Comparison of ENCODE assay signal across 8 cellular contexts in the genomic region with DNA sequence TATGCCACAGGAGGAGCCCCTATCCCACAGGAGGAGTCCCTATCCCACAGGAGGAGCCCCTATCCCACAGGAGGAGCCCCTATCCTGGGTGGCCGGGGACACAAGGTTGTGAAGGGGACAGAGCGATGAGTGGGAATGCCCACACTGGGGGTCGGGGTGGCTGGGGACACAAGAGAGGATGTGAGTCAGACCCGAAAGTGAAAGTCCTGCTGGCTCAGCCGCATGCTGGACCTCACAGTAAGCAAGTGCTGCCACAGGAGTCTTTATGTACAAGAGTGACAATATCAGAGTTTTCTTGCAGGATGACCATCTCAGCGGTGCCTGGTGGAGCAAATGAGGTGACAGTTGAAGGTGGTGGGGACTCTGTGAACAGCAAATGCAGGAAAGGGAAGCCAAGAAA.
DNase-seq lines count a peak whose midpoint lies in the region; ATAC-seq and TF ChIP-seq lines count a peak whose summit lies in the region.

No MANE protein-coding gene starts in this region.

- H3K9me3 Mint-ChIP-seq in activated B cell treated with CpG ODN at 0.5 μM for 24 hours, result no peaks in the 10 kb centered on the region

- peaks cover 7% of the 10 kb centered on the region for H3K4me1 Mint-ChIP-seq in activated B cell treated with CpG ODN at 0.5 μM for 24 hours

- H3K36me3 Mint-ChIP-seq in activated B cell treated with CpG ODN at 0.5 μM for 24 hours (ENCODE audit: low read depth), result no peaks in the 10 kb centered on the region

- peak overlapping the region; percentile 53 for H3K4me3 Mint-ChIP-seq in activated B cell treated with CpG ODN at 0.5 μM for 24 hours

- no peak for TF ChIP-seq CTCF in activated B cell treated with CpG ODN at 0.5 μM for 24 hours (IDR thresholded peaks at IDR 0.05)

- H3K27me3 Mint-ChIP-seq in activated B cell treated with CpG ODN at 0.5 μM for 24 hours, result peaks cover 7% of the 10 kb centered on the region

- DNase-seq in ACHN (peak; percentile 68), activated B cell treated with CpG ODN at 0.5 μM for 24 hours (no peak), kidney tubule cell (ENCODE audit: low spot score) (peak; percentile 61), LoVo (ENCODE audit: low spot score) (no peak), NCI-H146 (lab: John Stamatoyannopoulos, UW) (no peak)
- DNase-seq in activated CD4-positive, CD25-positive, alpha-beta regulatory T cell (lab: John Stamatoyannopoulos, UW), result no peak

- ATAC-seq in GM18868 (IDR thresholded peaks at IDR 0.05; ENCODE audit: unreplicated experiment) (peak; percentile 87), HG03135 (IDR thresholded peaks at IDR 0.05; ENCODE audit: unreplicated experiment) (peak; percentile 84), activated B cell treated with CpG ODN at 0.5 μM for 24 hours (ENCODE audit: low read depth) (peak; percentile 42)

- POLR2A ChIA-PET in activated B cell treated with CpG ODN at 0.5 μM for 24 hours (lab: Charles Lee), result no interaction called here

- CTCF ChIA-PET in activated B cell treated with CpG ODN at 0.5 μM for 24 hours (lab: Charles Lee), result no interaction called here

- H3K27ac Mint-ChIP-seq in activated B cell treated with CpG ODN at 0.5 μM for 24 hours, result no peak overlapping the region

- intact Hi-C loops in activated B cell treated with CpG ODN at 0.5 μM for 24 hours (cut with micrococcal nuclease), result no loop called here

- in situ Hi-C loops in ACHN (cut with HindIII; ENCODE audit: low pct_ligation_motif_present, low pct_unique_long_range_greater_than_20kb, low sequenced_read_pairs), result no loop called here

Comparison
In these comparisons a context has a peak if more than half of its experiments do, and no peak if none do; other contexts are left out.
1. DNase-seq: peak in ACHN (single experiment) and kidney tubule cell (single experiment); none in activated B cell treated with CpG ODN at 0.5 μM for 24 hours (single experiment), LoVo (single experiment), NCI-H146 (single experiment) and activated CD4-positive, CD25-positive, alpha-beta regulatory T cell (0 of 4).
2. Peak in every context shown above with its lines, with median percentiles within 50 percentile points of each other: ATAC-seq.